In genomic region chr7:105352018-105352612, GRCh38 we compare ENCODE assay signal across 8 cellular contexts. TPM values are rescaled to one million over a fixed set of nuclear protein-coding genes. Genes with fewer than 3 reads are reported as not detected.
DNase-seq lines count a peak whose midpoint lies in the region; ATAC-seq and TF ChIP-seq lines count a peak whose summit lies in the region.

No MANE protein-coding gene starts in this region.

- H3K36me3 Mint-ChIP-seq in brain = peaks cover 3% of the 10 kb centered on the region

- DNase-seq in AG08395 (ENCODE audit: low spot score) = peak; percentile 77
- peak in 4 of 5 experiments; percentile 9 to 95 (median 51) for DNase-seq in T-helper 2 cell
- peak; percentile 57 for DNase-seq in left lobe of liver (ENCODE audit: low spot score)
- peak; percentile 25 for DNase-seq in stimulated activated CD8-positive, alpha-beta memory T cell treated with anti-CD3 and anti-CD28 coated beads, Interleukin-12 subunit alpha, Interleukin-12 subunit beta, amount 100 ng/mL, for 1 hour (ENCODE audit: low read depth)
- no peak for DNase-seq in iPS-NIHi7 (ENCODE audit: extremely low spot score)

- H3K27ac Mint-ChIP-seq in brain = peak overlapping the region in 4 of 5 experiments; percentile 91 to 93 (median 93)

- H3K4me1 Mint-ChIP-seq in brain = peaks cover 43% of the 10 kb centered on the region

- peaks cover 0 to 2% (median 0%) of the 10 kb centered on the region in 5 experiments for H3K9me3 Mint-ChIP-seq in brain

- peak overlapping the region in 4 of 5 experiments; percentile 50 to 80 (median 70) for H3K4me3 Mint-ChIP-seq in brain

- ATAC-seq in GM19351 (IDR thresholded peaks at IDR 0.05; ENCODE audit: unreplicated experiment) (peak; percentile 93), HG03469 (IDR thresholded peaks at IDR 0.05; ENCODE audit: unreplicated experiment) (peak; percentile 92), left lobe of liver (peak; percentile 84)

- no peaks in the 10 kb centered on the region for H3K27me3 Mint-ChIP-seq in brain

- TF ChIP-seq CTCF in brain (conservative IDR thresholded peaks at IDR 0.05) = no peak

RNA-seq across cellular contexts. Expression of gene SRPK2, which starts 36.6 kb away (rescaled TPM):
- polyA plus RNA-seq in brain (ENCODE audit: insufficient read depth, low read depth, low replicate concordance) = 37.0 TPM
- total RNA-seq in left lobe of liver = 15.5 TPM
